31 cellular contexts compared by ENCODE assay signal in genomic region chr4:153364061-153364460, GRCh38. TPM values are rescaled to one million over a fixed set of nuclear protein-coding genes. Genes with fewer than 3 reads are reported as not detected.
"Had no signal": no experiment of that assay in that cellular context is flagged by ENCODE, and none has a peak within 500 bp of the region (broad histone marks: within the 10 kb centered on the region; RNA-seq: fewer than 3 reads in every experiment).

No MANE protein-coding gene starts in this region.

- H3K36me3 ChIP-seq: cardiac muscle cell, gastrocnemius medialis, sigmoid colon, thyroid gland, upper lobe of left lung, vagina had no signal

- H3K27me3 ChIP-seq: body of pancreas, cardiac muscle cell, dorsolateral prefrontal cortex, gastrocnemius medialis, thyroid gland, upper lobe of left lung, vagina had no signal

- DNase-seq: activated B cell treated with CpG ODN at 0.5 μM for 24 hours; activated CD8-positive, alpha-beta memory T cell treated with anti-CD3 and anti-CD28 coated beads, Interleukin-2, amount 10 ng/mL, durations not matched to agents 7 days and 5 days; activated CD8-positive, alpha-beta T cell treated with anti-CD3 and anti-CD28 coated beads, Interleukin-2, amount 10 ng/mL, durations not matched to agents 7 days and 5 days; activated T-cell treated with anti-CD3 and anti-CD28 coated beads, Interleukin-2, amount 50 U/mL, for 48 hours; amniotic stem cell; body of pancreas; cerebellar nuclear complex; dorsolateral prefrontal cortex; effector memory CD4-positive, alpha-beta T cell; gastrocnemius medialis; head of caudate nucleus; hippocampal formation; left cardiac atrium; mammary epithelial cell; naive thymus-derived CD8-positive, alpha-beta T cell; nucleus accumbens; psoas muscle; sigmoid colon; stimulated activated CD4-positive, alpha-beta T cell treated with anti-CD3 and anti-CD28 coated beads, Interleukin-1b, Interleukin-23, amount 100 ng/mL, for 48 hours; stimulated activated CD4-positive, alpha-beta T cell treated with anti-CD3 and anti-CD28 coated beads, Interleukin-4, amount 100 ng/mL, for 4 hours; stimulated activated CD8-positive, alpha-beta memory T cell treated with anti-CD3 and anti-CD28 coated beads, Interleukin-4, amount 100 ng/mL, for 48 hours; stimulated activated naive CD8-positive, alpha-beta T cell treated with anti-CD3 and anti-CD28 coated beads, Interleukin-15, amount 100 ng/mL, for 72 hours; T-helper 2 cell; thyroid gland; upper lobe of left lung had no signal

- H3K4me1 ChIP-seq: body of pancreas, gastrocnemius medialis, parathyroid adenoma, psoas muscle, sigmoid colon, upper lobe of left lung, vagina had no signal

- H3K4me3 ChIP-seq: body of pancreas, cardiac muscle cell, coronary artery, dorsolateral prefrontal cortex, gastrocnemius medialis, psoas muscle, sigmoid colon, smooth muscle cell, thyroid gland, upper lobe of left lung, vagina had no signal

- H3K9me3 ChIP-seq: body of pancreas, gastrocnemius medialis, psoas muscle, sigmoid colon, thyroid gland, upper lobe of left lung, vagina had no signal

- ATAC-seq: activated CD8-positive, alpha-beta memory T cell treated with anti-CD3 and anti-CD28 coated beads, Interleukin-2, amount 10 ng/mL, durations not matched to agents 7 days and 5 days; activated CD8-positive, alpha-beta T cell treated with anti-CD3 and anti-CD28 coated beads, Interleukin-2, amount 10 ng/mL, durations not matched to agents 7 days and 5 days; body of pancreas; gastrocnemius medialis; left cardiac atrium; naive thymus-derived CD8-positive, alpha-beta T cell; psoas muscle; stimulated activated memory B cell treated with anti-CD40 and anti-IgM and Interleukin-4, amounts not matched to agents 10 μg/mL and 1 μg/mL and 100 μg/mL, for 72 hours; stimulated activated naive CD8-positive, alpha-beta T cell treated with anti-CD3 and anti-CD28 coated beads, Interleukin-15, amount 100 ng/mL, for 72 hours had no signal

- H3K27ac ChIP-seq: body of pancreas, cardiac muscle cell, coronary artery, dorsolateral prefrontal cortex, gastrocnemius medialis, parathyroid adenoma, psoas muscle, sigmoid colon, thyroid gland, upper lobe of left lung, vagina had no signal

RNA-seq across cellular contexts. Expression of gene MND1, which starts 19.6 kb away (rescaled TPM):
- total RNA-seq: naive thymus-derived CD8-positive, alpha-beta T cell; vagina had no signal
- polyA plus RNA-seq: naive thymus-derived CD8-positive, alpha-beta T cell had no signal
